1 cellular context compared by ENCODE assay signal in the genomic region with DNA sequence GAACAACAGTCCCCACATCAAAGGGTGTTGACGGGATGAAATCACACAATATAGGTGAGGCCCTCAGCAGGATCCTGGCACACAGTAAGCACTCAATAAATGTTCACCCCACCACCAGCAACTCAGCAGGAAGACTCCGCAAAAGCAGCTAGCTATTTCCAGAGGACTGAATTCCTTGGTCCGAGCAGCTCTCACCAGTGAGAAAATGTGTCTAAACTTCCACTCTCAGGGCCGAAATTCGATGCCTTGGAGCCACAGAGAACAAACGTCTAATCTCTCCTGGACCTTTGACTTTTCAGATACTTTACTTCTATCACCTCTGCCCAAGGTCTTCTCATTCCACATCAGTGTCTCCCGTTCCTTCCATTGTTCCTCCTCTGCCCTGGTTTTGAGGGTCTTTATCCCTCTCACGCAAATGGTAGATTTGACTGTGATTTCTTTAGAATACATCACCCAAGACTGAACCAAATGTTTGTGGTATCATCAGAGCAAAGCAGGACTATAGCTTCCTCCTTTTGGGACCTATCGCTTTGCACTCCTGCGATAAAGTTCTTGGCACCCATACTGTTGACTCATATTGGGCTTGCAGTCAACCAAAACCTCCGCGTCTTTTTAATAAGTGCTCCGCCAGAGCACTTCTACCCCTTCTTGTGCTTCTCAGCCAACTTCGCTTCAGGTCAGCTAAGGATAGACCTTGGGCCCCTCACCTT.
TF ChIP-seq lines count a peak whose summit lies in the region.

No MANE protein-coding gene starts in this region.

TF ChIP-seq in GM12878, 131 proteins besides CTCF, POLR2A, EP300 and RAD21 (continued from another document):
- TF ChIP-seq EED (IDR thresholded peaks at IDR 0.05; ENCODE audit: low read depth) (peak; percentile 72), RUNX3 (IDR thresholded peaks at IDR 0.05; ENCODE audit: low read length) (peak; percentile 83), JUNB (IDR thresholded peaks at IDR 0.05) (peak; percentile 69), FOXM1 (IDR thresholded peaks at IDR 0.05; ENCODE audit: low read depth, low read length) (peak; percentile 41; the same call in 1 of the 2 replicates), TAF1 (IDR thresholded peaks at IDR 0.05; ENCODE audit: borderline replicate concordance, low read depth, low read length) (no peak), NFIC (IDR thresholded peaks at IDR 0.05; ENCODE audit: low read depth, low read length) (peak; percentile 39; the same call in 1 of the 2 replicates), IKZF1 (conservative IDR thresholded peaks at IDR 0.05) (0 out of 2 replicates have a peak, but pooled peaks have one; percentile 14), SRF (IDR thresholded peaks at IDR 0.05; ENCODE audit: low read depth in 2 of 2, low read length in 2 of 2) (0 out of 4 replicates have a peak, but pooled peaks of 1 of the 2 experiments have one; percentile 8), ASH2L (IDR thresholded peaks at IDR 0.05; ENCODE audit: borderline replicate concordance, low read depth) (no peak), BCL11A (IDR thresholded peaks at IDR 0.05; ENCODE audit: low read depth, low read length) (peak; percentile 43; the same call in 1 of the 2 replicates), PAX5 (IDR thresholded peaks at IDR 0.05; ENCODE audit: borderline replicate concordance, low read depth, low read length) (0 out of 2 replicates have a peak, but pooled peaks have one; percentile 36), NR2C2 (IDR thresholded peaks at IDR 0.05; ENCODE audit: borderline replicate concordance, control insufficient read depth, insufficient read length, low read depth) (no peak), CREM (IDR thresholded peaks at IDR 0.05; ENCODE audit: low read depth) (0 out of 2 replicates have a peak, but pooled peaks have one; percentile 14), YY1 (IDR thresholded peaks at IDR 0.05; ENCODE audit: low read depth, low read length) (peak; percentile 45; the same call in 1 of the 2 replicates)
- TF ChIP-seq, protein P1, sequence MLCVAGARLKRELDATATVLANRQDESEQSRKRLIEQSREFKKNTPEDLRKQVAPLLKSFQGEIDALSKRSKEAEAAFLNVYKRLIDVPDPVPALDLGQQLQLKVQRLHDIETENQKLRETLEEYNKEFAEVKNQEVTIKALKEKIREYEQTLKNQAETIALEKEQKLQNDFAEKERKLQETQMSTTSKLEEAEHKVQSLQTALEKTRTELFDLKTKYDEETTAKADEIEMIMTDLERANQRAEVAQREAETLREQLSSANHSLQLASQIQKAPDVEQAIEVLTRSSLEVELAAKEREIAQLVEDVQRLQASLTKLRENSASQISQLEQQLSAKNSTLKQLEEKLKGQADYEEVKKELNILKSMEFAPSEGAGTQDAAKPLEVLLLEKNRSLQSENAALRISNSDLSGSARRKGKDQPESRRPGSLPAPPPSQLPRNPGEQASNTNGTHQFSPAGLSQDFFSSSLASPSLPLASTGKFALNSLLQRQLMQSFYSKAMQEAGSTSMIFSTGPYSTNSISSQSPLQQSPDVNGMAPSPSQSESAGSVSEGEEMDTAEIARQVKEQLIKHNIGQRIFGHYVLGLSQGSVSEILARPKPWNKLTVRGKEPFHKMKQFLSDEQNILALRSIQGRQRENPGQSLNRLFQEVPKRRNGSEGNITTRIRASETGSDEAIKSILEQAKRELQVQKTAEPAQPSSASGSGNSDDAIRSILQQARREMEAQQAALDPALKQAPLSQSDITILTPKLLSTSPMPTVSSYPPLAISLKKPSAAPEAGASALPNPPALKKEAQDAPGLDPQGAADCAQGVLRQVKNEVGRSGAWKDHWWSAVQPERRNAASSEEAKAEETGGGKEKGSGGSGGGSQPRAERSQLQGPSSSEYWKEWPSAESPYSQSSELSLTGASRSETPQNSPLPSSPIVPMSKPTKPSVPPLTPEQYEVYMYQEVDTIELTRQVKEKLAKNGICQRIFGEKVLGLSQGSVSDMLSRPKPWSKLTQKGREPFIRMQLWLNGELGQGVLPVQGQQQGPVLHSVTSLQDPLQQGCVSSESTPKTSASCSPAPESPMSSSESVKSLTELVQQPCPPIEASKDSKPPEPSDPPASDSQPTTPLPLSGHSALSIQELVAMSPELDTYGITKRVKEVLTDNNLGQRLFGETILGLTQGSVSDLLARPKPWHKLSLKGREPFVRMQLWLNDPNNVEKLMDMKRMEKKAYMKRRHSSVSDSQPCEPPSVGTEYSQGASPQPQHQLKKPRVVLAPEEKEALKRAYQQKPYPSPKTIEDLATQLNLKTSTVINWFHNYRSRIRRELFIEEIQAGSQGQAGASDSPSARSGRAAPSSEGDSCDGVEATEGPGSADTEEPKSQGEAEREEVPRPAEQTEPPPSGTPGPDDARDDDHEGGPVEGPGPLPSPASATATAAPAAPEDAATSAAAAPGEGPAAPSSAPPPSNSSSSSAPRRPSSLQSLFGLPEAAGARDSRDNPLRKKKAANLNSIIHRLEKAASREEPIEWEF (IDR thresholded peaks at IDR 0.05; ENCODE audit: insufficient replicate concordance, low read depth, low read length): no peak
- TF ChIP-seq, protein P2, sequence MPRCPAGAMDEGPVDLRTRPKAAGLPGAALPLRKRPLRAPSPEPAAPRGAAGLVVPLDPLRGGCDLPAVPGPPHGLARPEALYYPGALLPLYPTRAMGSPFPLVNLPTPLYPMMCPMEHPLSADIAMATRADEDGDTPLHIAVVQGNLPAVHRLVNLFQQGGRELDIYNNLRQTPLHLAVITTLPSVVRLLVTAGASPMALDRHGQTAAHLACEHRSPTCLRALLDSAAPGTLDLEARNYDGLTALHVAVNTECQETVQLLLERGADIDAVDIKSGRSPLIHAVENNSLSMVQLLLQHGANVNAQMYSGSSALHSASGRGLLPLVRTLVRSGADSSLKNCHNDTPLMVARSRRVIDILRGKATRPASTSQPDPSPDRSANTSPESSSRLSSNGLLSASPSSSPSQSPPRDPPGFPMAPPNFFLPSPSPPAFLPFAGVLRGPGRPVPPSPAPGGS (IDR thresholded peaks at IDR 0.05; ENCODE audit: borderline replicate concordance, insufficient read depth, low read depth, low read length, poor library complexity, severe bottlenecking): no peak
- TF ChIP-seq, protein P3, sequence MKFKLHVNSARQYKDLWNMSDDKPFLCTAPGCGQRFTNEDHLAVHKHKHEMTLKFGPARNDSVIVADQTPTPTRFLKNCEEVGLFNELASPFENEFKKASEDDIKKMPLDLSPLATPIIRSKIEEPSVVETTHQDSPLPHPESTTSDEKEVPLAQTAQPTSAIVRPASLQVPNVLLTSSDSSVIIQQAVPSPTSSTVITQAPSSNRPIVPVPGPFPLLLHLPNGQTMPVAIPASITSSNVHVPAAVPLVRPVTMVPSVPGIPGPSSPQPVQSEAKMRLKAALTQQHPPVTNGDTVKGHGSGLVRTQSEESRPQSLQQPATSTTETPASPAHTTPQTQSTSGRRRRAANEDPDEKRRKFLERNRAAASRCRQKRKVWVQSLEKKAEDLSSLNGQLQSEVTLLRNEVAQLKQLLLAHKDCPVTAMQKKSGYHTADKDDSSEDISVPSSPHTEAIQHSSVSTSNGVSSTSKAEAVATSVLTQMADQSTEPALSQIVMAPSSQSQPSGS (IDR thresholded peaks at IDR 0.05; ENCODE audit: low read length): peak; percentile 59
- TF ChIP-seq, protein P4, sequence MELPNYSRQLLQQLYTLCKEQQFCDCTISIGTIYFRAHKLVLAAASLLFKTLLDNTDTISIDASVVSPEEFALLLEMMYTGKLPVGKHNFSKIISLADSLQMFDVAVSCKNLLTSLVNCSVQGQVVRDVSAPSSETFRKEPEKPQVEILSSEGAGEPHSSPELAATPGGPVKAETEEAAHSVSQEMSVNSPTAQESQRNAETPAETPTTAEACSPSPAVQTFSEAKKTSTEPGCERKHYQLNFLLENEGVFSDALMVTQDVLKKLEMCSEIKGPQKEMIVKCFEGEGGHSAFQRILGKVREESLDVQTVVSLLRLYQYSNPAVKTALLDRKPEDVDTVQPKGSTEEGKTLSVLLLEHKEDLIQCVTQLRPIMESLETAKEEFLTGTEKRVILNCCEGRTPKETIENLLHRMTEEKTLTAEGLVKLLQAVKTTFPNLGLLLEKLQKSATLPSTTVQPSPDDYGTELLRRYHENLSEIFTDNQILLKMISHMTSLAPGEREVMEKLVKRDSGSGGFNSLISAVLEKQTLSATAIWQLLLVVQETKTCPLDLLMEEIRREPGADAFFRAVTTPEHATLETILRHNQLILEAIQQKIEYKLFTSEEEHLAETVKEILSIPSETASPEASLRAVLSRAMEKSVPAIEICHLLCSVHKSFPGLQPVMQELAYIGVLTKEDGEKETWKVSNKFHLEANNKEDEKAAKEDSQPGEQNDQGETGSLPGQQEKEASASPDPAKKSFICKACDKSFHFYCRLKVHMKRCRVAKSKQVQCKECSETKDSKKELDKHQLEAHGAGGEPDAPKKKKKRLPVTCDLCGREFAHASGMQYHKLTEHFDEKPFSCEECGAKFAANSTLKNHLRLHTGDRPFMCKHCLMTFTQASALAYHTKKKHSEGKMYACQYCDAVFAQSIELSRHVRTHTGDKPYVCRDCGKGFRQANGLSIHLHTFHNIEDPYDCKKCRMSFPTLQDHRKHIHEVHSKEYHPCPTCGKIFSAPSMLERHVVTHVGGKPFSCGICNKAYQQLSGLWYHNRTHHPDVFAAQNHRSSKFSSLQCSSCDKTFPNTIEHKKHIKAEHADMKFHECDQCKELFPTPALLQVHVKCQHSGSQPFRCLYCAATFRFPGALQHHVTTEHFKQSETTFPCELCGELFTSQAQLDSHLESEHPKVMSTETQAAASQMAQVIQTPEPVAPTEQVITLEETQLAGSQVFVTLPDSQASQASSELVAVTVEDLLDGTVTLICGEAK (IDR thresholded peaks at IDR 0.05; ENCODE audit: borderline replicate concordance): no peak
